ENCODE assay signal across 8 cellular contexts in genomic region chr1:16913866-16914662, GRCh38. TPM values are rescaled to one million over a fixed set of nuclear protein-coding genes. Genes with fewer than 3 reads are reported as not detected.
DNase-seq lines count a peak whose midpoint lies in the region; ATAC-seq and TF ChIP-seq lines count a peak whose summit lies in the region.

No MANE protein-coding gene starts in this region.

- peaks cover 13% of the 10 kb centered on the region for H3K4me1 ChIP-seq in upper lobe of right lung

- no peaks in the 10 kb centered on the region for H3K27me3 Mint-ChIP-seq in progenitor cell of endocrine pancreas

- H3K4me3 ChIP-seq in upper lobe of right lung, result peak overlapping the region; percentile 80

- ATAC-seq in HG02798 (IDR thresholded peaks at IDR 0.05; ENCODE audit: poor library complexity, unreplicated experiment) (peak; percentile 85), left cardiac atrium (peak; percentile 97), upper lobe of right lung (peak; percentile 96)

- H3K36me3 Mint-ChIP-seq in progenitor cell of endocrine pancreas (ENCODE audit: insufficient read depth), result no peaks in the 10 kb centered on the region

- peak overlapping the region; percentile 80 for H3K27ac ChIP-seq in upper lobe of right lung

- no peak overlapping the region for H3K27ac Mint-ChIP-seq in progenitor cell of endocrine pancreas

- no peaks in the 10 kb centered on the region for H3K36me3 ChIP-seq in upper lobe of right lung

- H3K27me3 ChIP-seq in upper lobe of right lung, result no peaks in the 10 kb centered on the region

- H3K4me1 Mint-ChIP-seq in progenitor cell of endocrine pancreas (ENCODE audit: low read depth), result peaks cover 4% of the 10 kb centered on the region

- no peaks in the 10 kb centered on the region for H3K9me3 ChIP-seq in upper lobe of right lung

- DNase-seq in NCI-H146 (lab: John Stamatoyannopoulos, UW) (peak; percentile 93), T follicular helper cell (ENCODE audit: low read depth) (peak; percentile 91), amniotic epithelial cell (ENCODE audit: low read depth) (peak; percentile 94), left cardiac atrium (peak; percentile 96), progenitor cell of endocrine pancreas (ENCODE audit: low spot score, unreplicated experiment) (peak; percentile 90), upper lobe of right lung (peak; percentile 96)

- intact Hi-C loops in left cardiac atrium (cut with DNase I), result no loop called here
- intact Hi-C loops in upper lobe of right lung (cut with DNase I), result no loop called here

- no peaks in the 10 kb centered on the region for H3K9me3 Mint-ChIP-seq in progenitor cell of endocrine pancreas (ENCODE audit: low read depth)

- H3K4me3 Mint-ChIP-seq in progenitor cell of endocrine pancreas (ENCODE audit: low read depth), result peak overlapping the region; percentile 78

- TF ChIP-seq CTCF in GM12873 (IDR thresholded peaks at IDR 0.05; ENCODE audit: insufficient read depth, low read depth, low read length, missing control alignments), result peak; percentile 7
- TF ChIP-seq CTCF in progenitor cell of endocrine pancreas (IDR thresholded peaks at IDR 0.05; ENCODE audit: unreplicated experiment), result no peak
- TF ChIP-seq CTCF in upper lobe of right lung (IDR thresholded peaks at IDR 0.05), result no peak

RNA-seq across cellular contexts. Expression of gene CROCC, which starts 7.7 kb away (rescaled TPM):
- 1 to 10 TPM; 6.5 to 9.2 TPM for total RNA-seq in left cardiac atrium
- total RNA-seq in progenitor cell of endocrine pancreas, result 51.5 TPM in 2 replicates
- 20.9 TPM for total RNA-seq in upper lobe of right lung

RNA-seq across cellular contexts. Expression of gene RNU1-2, which starts 18.3 kb away (rescaled TPM):
- over 10,000 TPM in 1 of 2 donors, 1,000 to 10,000 TPM in 1; 5,988 to 15,401 TPM for total RNA-seq in left cardiac atrium
- 3,923 and 3,957 TPM in 2 replicates for total RNA-seq in progenitor cell of endocrine pancreas
- total RNA-seq in upper lobe of right lung, result 6,622 TPM

Comparison
In these comparisons a context has a peak if more than half of its experiments do, and no peak if none do; other contexts are left out.
1. Peak in every context shown above with its lines: DNase-seq, ATAC-seq, H3K4me3 ChIP-seq and H3K27ac ChIP-seq.